26 cellular contexts compared by ENCODE assay signal in genomic region chr1:228360533-228361313, GRCh38. TPM values are rescaled to one million over a fixed set of nuclear protein-coding genes. Genes with fewer than 3 reads are reported as not detected.
DNase-seq lines count a peak whose midpoint lies in the region; ATAC-seq and TF ChIP-seq lines count a peak whose summit lies in the region.
"Had no signal": no experiment of that assay in that cellular context is flagged by ENCODE, and none has a peak within 500 bp of the region (broad histone marks: within the 10 kb centered on the region; RNA-seq: fewer than 3 reads in every experiment).

No MANE protein-coding gene starts in this region.

- H3K36me3 ChIP-seq in Panc1 (ENCODE audit: control insufficient read depth, insufficient read depth, low read length) (no peaks in the 10 kb centered on the region), heart right ventricle (peaks cover 0 to 23% (median 0%) of the 10 kb centered on the region in 9 donors), spleen (no peaks in the 10 kb centered on the region)
- H3K36me3 ChIP-seq: brain microvascular endothelial cell had no signal

- H3K9me3 ChIP-seq in Panc1 (ENCODE audit: control insufficient read depth, insufficient read depth, low read depth, low read length) (no peaks in the 10 kb centered on the region), heart right ventricle (no peaks in the 10 kb centered on the region), spleen (no peaks in the 10 kb centered on the region)
- H3K9me3 ChIP-seq: SK-N-SH had no signal

- peak overlapping the region; percentile 19 for H3K27ac Mint-ChIP-seq in neural crest cell (ENCODE audit: unreplicated experiment)
- H3K27ac Mint-ChIP-seq: activated CD4-positive, alpha-beta memory T cell treated with anti-CD3 and anti-CD28 coated beads for 36 hours; immature natural killer cell; T-helper 1 cell treated with Interleukin-12 subunit alpha and Interleukin-12 subunit beta and Interleukin-4 antibody, amounts not matched to agents 30 μg/mL and 1 μg/mL, for 36 hours had no signal

- no peaks in the 10 kb centered on the region for H3K4me1 Mint-ChIP-seq in neural crest cell
- H3K4me1 Mint-ChIP-seq: CD8-positive, alpha-beta memory T cell had no signal

- POLR2A ChIA-PET in Panc1 (lab: Charles Lee): no interaction called here

- no peaks in the 10 kb centered on the region for H3K36me3 Mint-ChIP-seq in neural crest cell (ENCODE audit: low read depth)
- H3K36me3 Mint-ChIP-seq: activated CD4-positive, alpha-beta memory T cell treated with anti-CD3 and anti-CD28 coated beads for 36 hours; CD8-positive, alpha-beta memory T cell; immature natural killer cell had no signal

- no peak for TF ChIP-seq CTCF in Panc1 (IDR thresholded peaks at IDR 0.05)
- no peak for TF ChIP-seq CTCF in heart right ventricle (IDR thresholded peaks at IDR 0.05)
- TF ChIP-seq CTCF in neural crest cell (conservative IDR thresholded peaks at IDR 0.05): no peak
- TF ChIP-seq CTCF in spleen (IDR thresholded peaks at IDR 0.05 in 8 of 11, conservative IDR thresholded peaks at IDR 0.05 in 3 of 11): no peak
- no peak for TF ChIP-seq CTCF in omental fat pad (IDR thresholded peaks at IDR 0.05)

- CTCF ChIA-PET in Panc1 (lab: Charles Lee): no interaction called here

- H3K4me1 ChIP-seq in Panc1 (ENCODE audit: control insufficient read depth, insufficient read depth, low read length) (no peaks in the 10 kb centered on the region), heart right ventricle (peaks cover 0 to 75% (median 4%) of the 10 kb centered on the region in 9 donors), spleen (peaks cover 0 to 27% (median 6%) of the 10 kb centered on the region in 6 donors)

- in situ Hi-C loops in Panc1 (cut with HindIII; ENCODE audit: low pct_unique_long_range_greater_than_20kb, low sequenced_read_pairs): no loop called here

- no peak overlapping the region for H3K4me3 Mint-ChIP-seq in neural crest cell
- H3K4me3 Mint-ChIP-seq: activated CD4-positive, alpha-beta memory T cell treated with anti-CD3 and anti-CD28 coated beads for 36 hours; CD8-positive, alpha-beta memory T cell; immature natural killer cell; stimulated activated naive CD8-positive, alpha-beta T cell treated with anti-CD3 and anti-CD28 coated beads, Interleukin-15, amount 100 ng/mL, for 72 hours; T-helper 1 cell treated with Interleukin-12 subunit alpha and Interleukin-12 subunit beta and Interleukin-4 antibody, amounts not matched to agents 30 μg/mL and 1 μg/mL, for 36 hours had no signal

- no peaks in the 10 kb centered on the region for H3K27me3 Mint-ChIP-seq in neural crest cell (ENCODE audit: low read depth)
- H3K27me3 Mint-ChIP-seq: activated CD4-positive, alpha-beta memory T cell treated with anti-CD3 and anti-CD28 coated beads for 36 hours; CD8-positive, alpha-beta memory T cell; stimulated activated naive CD8-positive, alpha-beta T cell treated with anti-CD3 and anti-CD28 coated beads, Interleukin-15, amount 100 ng/mL, for 72 hours had no signal

- DNase-seq in Panc1 (ENCODE audit: low read depth, low spot score) (no peak), heart right ventricle (peak in 1 of 2 donors; percentile 46), neural crest cell (ENCODE audit: low read depth, low spot score) (no peak), spleen (peak; percentile 88), omental fat pad (ENCODE audit: low spot score) (no peak), NCI-H1105 (lab: John Stamatoyannopoulos, UW) (no peak)
- DNase-seq: activated CD4-positive, alpha-beta memory T cell treated with anti-CD3 and anti-CD28 coated beads for 36 hours; activated CD8-positive, alpha-beta memory T cell treated with anti-CD3 and anti-CD28 coated beads, Interleukin-2, amount 50 U/mL, for 4 hours; activated naive CD4-positive, alpha-beta T cell; brain microvascular endothelial cell; effector CD4-positive, alpha-beta T cell; immature natural killer cell; mesendoderm; NCI-H1694; NCI-H510A; SK-N-SH; small intestine; stimulated activated CD4-positive, alpha-beta T cell treated with anti-CD3 and anti-CD28 coated beads, Interleukin-2, amount 100 ng/mL, for 24 hours; stimulated activated CD8-positive, alpha-beta memory T cell treated with anti-CD3 and anti-CD28 coated beads, Interleukin-4, amount 100 ng/mL, for 48 hours; stimulated activated naive CD8-positive, alpha-beta T cell treated with anti-CD3 and anti-CD28 coated beads, Interleukin-15, amount 100 ng/mL, for 72 hours had no signal

- no TSS peak for BruUV-seq in Panc1 (replicated peaks; lab: Mats Ljungman, UMichigan)

- intact Hi-C loops in Panc1 (cut with micrococcal nuclease; ENCODE audit: unreplicated experiment): no loop called here
- intact Hi-C loops in heart right ventricle (cut with DNase I): no loop called here
- intact Hi-C loops in spleen (cut with DNase I; ENCODE audit: low total_unique reads): no loop called here

- no peak for TF ChIP-seq POLR2A in spleen (IDR thresholded peaks at IDR 0.05)

- H3K27me3 ChIP-seq in Panc1 (ENCODE audit: control insufficient read depth, insufficient read depth, low read length) (no peaks in the 10 kb centered on the region), heart right ventricle (no peaks in the 10 kb centered on the region), spleen (replicated peaks in 1 of 7) (no peaks in the 10 kb centered on the region)
- H3K27me3 ChIP-seq: brain microvascular endothelial cell had no signal

- H3K27ac ChIP-seq in Panc1 (ENCODE audit: low read length): no peak overlapping the region
- H3K27ac ChIP-seq in heart right ventricle: peak overlapping the region in 9 of 10 donors; percentile 31 to 88 (median 73)
- H3K27ac ChIP-seq in spleen: peak overlapping the region; percentile 64 to 92 (median 83)
- H3K27ac ChIP-seq: brain microvascular endothelial cell had no signal

- 70 to 71% methylated on average over 19 of the region's 19 CpGs for WGBS in heart right ventricle, 2 donors
- WGBS in spleen, 5 donors: 44 to 85% (median 75%) methylated on average over 5 to 19 of the region's 19 CpGs

- ATAC-seq in Panc1 (peak; percentile 14; the same call in 1 of the 2 replicates), heart right ventricle (peak; percentile 7 to 64 (median 42)), GM19455 (IDR thresholded peaks at IDR 0.05; ENCODE audit: unreplicated experiment) (no peak), omental fat pad (ENCODE audit: low FRiP score) (no peak)
- ATAC-seq: HCT116; stimulated activated naive CD8-positive, alpha-beta T cell treated with anti-CD3 and anti-CD28 coated beads, Interleukin-15, amount 100 ng/mL, for 72 hours had no signal

- H3K9me3 Mint-ChIP-seq in neural crest cell: no peaks in the 10 kb centered on the region
- H3K9me3 Mint-ChIP-seq: activated CD4-positive, alpha-beta memory T cell treated with anti-CD3 and anti-CD28 coated beads for 36 hours; CD8-positive, alpha-beta memory T cell; immature natural killer cell; stimulated activated naive CD8-positive, alpha-beta T cell treated with anti-CD3 and anti-CD28 coated beads, Interleukin-15, amount 100 ng/mL, for 72 hours; T-helper 1 cell treated with Interleukin-12 subunit alpha and Interleukin-12 subunit beta and Interleukin-4 antibody, amounts not matched to agents 30 μg/mL and 1 μg/mL, for 36 hours had no signal

- no peak overlapping the region for H3K4me3 ChIP-seq in Panc1 (ENCODE audit: low read depth in 2 of 2, low read length in 2 of 2)
- H3K4me3 ChIP-seq in heart right ventricle: no peak overlapping the region
- H3K4me3 ChIP-seq in spleen: peak overlapping the region in 1 of 8 donors; percentile 24

RNA-seq across cellular contexts. Expression of gene TRIM11, which starts 45.9 kb away (rescaled TPM):
- 38.6 TPM for total RNA-seq in Panc1 (2021; ENCODE audit: unreplicated experiment)
- 32.3 TPM for polyA plus RNA-seq in Panc1 (2012; ENCODE audit: insufficient read length)
- 10 to 100 TPM in 1 of 10 donors, 1 to 10 TPM in 9; 5.2 to 11.2 (median 6.9) TPM for total RNA-seq in heart right ventricle
- polyA plus RNA-seq in heart right ventricle: 1 to 10 TPM; 7.1 to 8.8 TPM
- total RNA-seq in neural crest cell: 38.4 and 45.3 TPM in 2 replicates
- 10 to 100 TPM; 33.4 to 49.4 (median 39.8) TPM for total RNA-seq in spleen
- 10 to 100 TPM; 14.1 to 26.8 (median 20.7) TPM for polyA plus RNA-seq in spleen
- total RNA-seq in omental fat pad: 10 to 100 TPM; 11.3 to 23.5 (median 15.8) TPM

RNA-seq across cellular contexts. Expression of gene TRIM17, which starts 55.9 kb away (rescaled TPM):
- total RNA-seq in Panc1 (2021; ENCODE audit: unreplicated experiment) (1.2 TPM), heart right ventricle (under 1 TPM in 7 of 10 donors, not detected in 3; 0.14 to 0.44 (median 0.34) TPM), neural crest cell (4.7 and 6.3 TPM in 2 replicates), spleen (1 to 10 TPM; 3.5 to 7.1 (median 5.4) TPM), omental fat pad (1 to 10 TPM in 2 of 4 donors, under 1 TPM in 1, not detected in 1; 0.96 to 3.3 (median 1.7) TPM)
- 1.0 TPM for polyA plus RNA-seq in Panc1 (2012; ENCODE audit: insufficient read length)
- polyA plus RNA-seq in heart right ventricle (under 1 TPM; 0.20 to 0.37 TPM), spleen (1 to 10 TPM in 1 of 3 donors, under 1 TPM in 2; 0.36 to 4.0 (median 0.96) TPM)
- total RNA-seq: Daoy, pulmonary artery endothelial cell had no signal

Comparison
In these comparisons a context has a peak if more than half of its experiments do, and no peak if none do; other contexts are left out.
1. ATAC-seq: peak in Panc1 (single experiment) and heart right ventricle (8 of 8); none in GM19455 (single experiment) and omental fat pad (single experiment).